ENCODE assay signal across 8 cellular contexts in genomic region chr12:6538420-6539275, GRCh38. TPM values are rescaled to one million over a fixed set of nuclear protein-coding genes. Genes with fewer than 3 reads are reported as not detected.
A peak's percentile ranks its signal among the peaks of the same experiment; 100 is the strongest.
DNase-seq lines count a peak whose midpoint lies in the region; ATAC-seq lines count a peak whose summit lies in the region.

No MANE protein-coding gene starts in this region.

- peak; percentile 4 for ATAC-seq in activated naive CD8-positive, alpha-beta T cell treated with anti-CD3 and anti-CD28 coated beads, Interleukin-2, amount 50 U/mL, for 24 hours
- no peak for ATAC-seq in naive thymus-derived CD8-positive, alpha-beta T cell
- ATAC-seq in GM19452 (IDR thresholded peaks at IDR 0.05; ENCODE audit: unreplicated experiment), result no peak
- no peak for ATAC-seq in HG02763 (IDR thresholded peaks at IDR 0.05; ENCODE audit: unreplicated experiment)
- ATAC-seq in GM19023 (IDR thresholded peaks at IDR 0.05; ENCODE audit: unreplicated experiment), result no peak
- no peak for ATAC-seq in GM21390 (IDR thresholded peaks at IDR 0.05; ENCODE audit: unreplicated experiment)

- peak; percentile 72 for DNase-seq in ELR (ENCODE audit: low read depth)
- peak; percentile 94 for DNase-seq in LHCN-M2 (ENCODE audit: low read depth)
- peak; percentile 53 for DNase-seq in activated naive CD8-positive, alpha-beta T cell treated with anti-CD3 and anti-CD28 coated beads, Interleukin-2, amount 50 U/mL, for 24 hours
- DNase-seq in naive thymus-derived CD8-positive, alpha-beta T cell, result no peak

- H3K4me3 Mint-ChIP-seq in activated naive CD8-positive, alpha-beta T cell treated with anti-CD3 and anti-CD28 coated beads, Interleukin-2, amount 50 U/mL, for 24 hours, result peak overlapping the region; percentile 97
- H3K4me3 Mint-ChIP-seq in naive thymus-derived CD8-positive, alpha-beta T cell, result peak overlapping the region in 1 of 10 donors; percentile 29

- POLR2A ChIA-PET in naive thymus-derived CD8-positive, alpha-beta T cell (lab: Charles Lee), result interaction anchor here (0.6 to 7.9 kb wide), 13 partner anchors 16 to 216 kb away, joined by 3 to 100 read pairs (median 11); partner anchors contain the start of genes CD27, IFFO1, MRPL51 and TAPBPL

- peaks cover 68% of the 10 kb centered on the region for H3K4me1 Mint-ChIP-seq in activated naive CD8-positive, alpha-beta T cell treated with anti-CD3 and anti-CD28 coated beads, Interleukin-2, amount 50 U/mL, for 24 hours
- H3K4me1 Mint-ChIP-seq in naive thymus-derived CD8-positive, alpha-beta T cell, result peaks cover 16 to 60% (median 53%) of the 10 kb centered on the region in 4 donors

- peak overlapping the region; percentile 100 for H3K27ac Mint-ChIP-seq in activated naive CD8-positive, alpha-beta T cell treated with anti-CD3 and anti-CD28 coated beads, Interleukin-2, amount 50 U/mL, for 24 hours
- H3K27ac Mint-ChIP-seq in naive thymus-derived CD8-positive, alpha-beta T cell, result peak overlapping the region in 7 of 10 donors; percentile 59 to 95 (median 92)

- peaks cover 3% of the 10 kb centered on the region for H3K27me3 Mint-ChIP-seq in activated naive CD8-positive, alpha-beta T cell treated with anti-CD3 and anti-CD28 coated beads, Interleukin-2, amount 50 U/mL, for 24 hours
- H3K27me3 Mint-ChIP-seq in naive thymus-derived CD8-positive, alpha-beta T cell, result no peaks in the 10 kb centered on the region

- no peaks in the 10 kb centered on the region for H3K9me3 Mint-ChIP-seq in activated naive CD8-positive, alpha-beta T cell treated with anti-CD3 and anti-CD28 coated beads, Interleukin-2, amount 50 U/mL, for 24 hours
- no peaks in the 10 kb centered on the region for H3K9me3 Mint-ChIP-seq in naive thymus-derived CD8-positive, alpha-beta T cell

- H3K36me3 Mint-ChIP-seq in activated naive CD8-positive, alpha-beta T cell treated with anti-CD3 and anti-CD28 coated beads, Interleukin-2, amount 50 U/mL, for 24 hours (ENCODE audit: low read depth), result peaks cover 49% of the 10 kb centered on the region
- peaks cover 0 to 27% (median 12%) of the 10 kb centered on the region in 3 donors for H3K36me3 Mint-ChIP-seq in naive thymus-derived CD8-positive, alpha-beta T cell

RNA-seq across cellular contexts. Expression of gene GAPDH, which starts 4.3 kb away (rescaled TPM):
- 10,802 and 11,796 TPM in 2 replicates for total RNA-seq in LHCN-M2 (2014; rRNA removed)
- 16,196 TPM for polyA plus RNA-seq in LHCN-M2 (2012)
- total RNA-seq in naive thymus-derived CD8-positive, alpha-beta T cell, result 100 to 1,000 TPM; 355 to 363 TPM
- 1,000 to 10,000 TPM; 1,014 to 1,110 (median 1,062) TPM for polyA plus RNA-seq in naive thymus-derived CD8-positive, alpha-beta T cell

RNA-seq across cellular contexts. Expression of gene IFFO1, which starts 17.2 kb away (rescaled TPM):
- 105 and 121 TPM in 2 replicates for total RNA-seq in LHCN-M2 (2014; rRNA removed)
- 64.6 TPM for polyA plus RNA-seq in LHCN-M2 (2012)
- total RNA-seq in naive thymus-derived CD8-positive, alpha-beta T cell, result 10 to 100 TPM; 40.9 to 45.9 TPM
- polyA plus RNA-seq in naive thymus-derived CD8-positive, alpha-beta T cell, result 10 to 100 TPM in 1 of 3 donors, 1 to 10 TPM in 2; 3.7 to 10.8 (median 4.4) TPM

RNA-seq across cellular contexts. Expression of gene NOP2, which starts 29.4 kb away (rescaled TPM):
- 88.9 and 101 TPM in 2 replicates for total RNA-seq in LHCN-M2 (2014; rRNA removed)
- 27.3 TPM for polyA plus RNA-seq in LHCN-M2 (2012)
- total RNA-seq in naive thymus-derived CD8-positive, alpha-beta T cell, result 100 to 1,000 TPM in 1 of 2 experiments, 10 to 100 TPM in 1; 99.2 to 104 TPM
- 10 to 100 TPM; 23.6 to 41.7 (median 24.7) TPM for polyA plus RNA-seq in naive thymus-derived CD8-positive, alpha-beta T cell

RNA-seq across cellular contexts. Expression of gene NCAPD2, which starts 44.7 kb away (rescaled TPM):
- 93.5 and 112 TPM in 2 replicates for total RNA-seq in LHCN-M2 (2014; rRNA removed)
- 45.5 TPM for polyA plus RNA-seq in LHCN-M2 (2012)
- 10 to 100 TPM; 40.4 to 46.3 TPM for total RNA-seq in naive thymus-derived CD8-positive, alpha-beta T cell
- 10 to 100 TPM; 24.7 to 45.3 (median 28.1) TPM for polyA plus RNA-seq in naive thymus-derived CD8-positive, alpha-beta T cell

RNA-seq across cellular contexts. Expression of gene MRPL51, which starts 45.6 kb away (rescaled TPM):
- 113 and 124 TPM in 2 replicates for total RNA-seq in LHCN-M2 (2014; rRNA removed)
- 356 TPM for polyA plus RNA-seq in LHCN-M2 (2012)
- 10 to 100 TPM; 71.6 to 77.3 TPM for total RNA-seq in naive thymus-derived CD8-positive, alpha-beta T cell
- polyA plus RNA-seq in naive thymus-derived CD8-positive, alpha-beta T cell, result 100 to 1,000 TPM; 220 to 230 (median 224) TPM

Comparison
In these comparisons a context has a peak if more than half of its experiments do, and no peak if none do; other contexts are left out.
1. DNase-seq: peak in ELR (single experiment), LHCN-M2 (single experiment) and activated naive CD8-positive, alpha-beta T cell treated with anti-CD3 and anti-CD28 coated beads, Interleukin-2, amount 50 U/mL, for 24 hours (single experiment); none in naive thymus-derived CD8-positive, alpha-beta T cell (0 of 10).
2. RNA of gene GAPDH, which starts 4.3 kb away (total RNA-seq): 10,802 to 11,796 TPM in LHCN-M2; 355 to 363 TPM in naive thymus-derived CD8-positive, alpha-beta T cell; every median in the first group is over 10 times any median in the second.